Comparison of ENCODE assay signal across 8 cellular contexts in the genomic region with DNA sequence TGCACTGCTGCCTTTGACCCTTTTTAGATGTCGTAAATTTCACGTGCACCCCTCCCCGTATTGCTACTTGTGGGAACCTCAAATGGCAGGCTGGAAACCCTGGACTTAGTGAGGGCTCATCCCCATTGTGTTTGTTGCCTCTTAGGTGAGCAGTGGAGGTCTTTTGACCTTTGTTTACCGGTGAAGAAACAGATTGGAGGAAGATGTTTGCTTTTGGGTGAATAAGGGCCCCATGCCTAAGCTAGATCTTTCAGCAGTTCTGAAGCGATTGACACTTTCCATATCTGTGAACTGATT. TPM values are rescaled to one million over a fixed set of nuclear protein-coding genes. Genes with fewer than 3 reads are reported as not detected.
DNase-seq lines count a peak whose midpoint lies in the region; ATAC-seq and TF ChIP-seq lines count a peak whose summit lies in the region.

No MANE protein-coding gene starts in this region.

- POLR2A ChIA-PET in HEK293T (lab: Yijun Ruan, JAX): interaction anchor here (0.6 to 4.2 kb wide), 5 partner anchors 10 to 126 kb away, joined by 3 to 23 read pairs (median 4); a partner anchor contains a TSS

- CTCF ChIA-PET in HEK293T (lab: Yijun Ruan, JAX): interaction anchor here (1.0 kb wide), 1 partner anchor 12 kb away, joined by 3 read pairs; no protein-coding TSS in a partner anchor

- H3K4me3 ChIP-seq in RWPE2 (ENCODE audit: severe bottlenecking): peak overlapping the region; percentile 92
- peak overlapping the region; percentile 77 to 86 for H3K4me3 ChIP-seq in foreskin fibroblast (ENCODE audit: low read depth in 1 of 2, low read length in 2 of 2)
- peak overlapping the region; percentile 58 to 93 (median 72) for H3K4me3 ChIP-seq in spleen

- H3K27ac ChIP-seq in RWPE2 (ENCODE audit: poor library complexity, severe bottlenecking): peak overlapping the region; percentile 85
- H3K27ac ChIP-seq in spleen: peak overlapping the region; percentile 1 to 100 (median 99)

- 3 to 8% (median 5%) methylated on average over 3 to 5 of the region's 5 CpGs for WGBS in spleen, 5 donors

- H3K4me1 ChIP-seq in RWPE2 (ENCODE audit: insufficient read depth, poor library complexity, severe bottlenecking) (no peaks in the 10 kb centered on the region), spleen (peaks cover 18 to 88% (median 43%) of the 10 kb centered on the region in 6 donors)

- peak; percentile 49 for DNase-seq in NCI-H510A treated with DMSO at 0.1 percent for 48 hours (lab: John Stamatoyannopoulos, UW)
- DNase-seq in NCI-H510A (lab: John Stamatoyannopoulos, UW): no peak
- no peak for DNase-seq in RWPE2 (ENCODE audit: low spot score)
- no peak for DNase-seq in foreskin fibroblast
- DNase-seq in spleen: no peak
- DNase-seq in HEK293T (ENCODE audit: extremely low spot score): no peak
- no peak for DNase-seq in NCI-H748 treated with DMSO at 0.1 percent for 48 hours (lab: John Stamatoyannopoulos, UW)
- no peak for DNase-seq in HPDE6-E6E7 (ENCODE audit: extremely low spot score)

- no peak for TF ChIP-seq POLR2A in spleen (IDR thresholded peaks at IDR 0.05)

- H3K36me3 ChIP-seq in RWPE2 (ENCODE audit: low read depth) (peaks cover 40% of the 10 kb centered on the region), spleen (peaks cover 0 to 36% (median 12%) of the 10 kb centered on the region in 6 donors)

- H3K27me3 ChIP-seq in RWPE2 (ENCODE audit: insufficient read depth, poor library complexity, severe bottlenecking): no peaks in the 10 kb centered on the region
- no peaks in the 10 kb centered on the region for H3K27me3 ChIP-seq in spleen (replicated peaks in 1 of 7)

- intact Hi-C loops in spleen (cut with DNase I; ENCODE audit: low total_unique reads): loop anchor here (5.0 kb wide), 1 partner anchor 70 kb away; no protein-coding TSS in a partner anchor

- ATAC-seq in RWPE2 (ENCODE audit: low read depth): peak; percentile 30

- no peak for TF ChIP-seq CTCF in RWPE2 (IDR thresholded peaks at IDR 0.05; ENCODE audit: poor library complexity, severe bottlenecking)
- TF ChIP-seq CTCF in foreskin fibroblast (IDR thresholded peaks at IDR 0.05; ENCODE audit: low read depth, low read length): no peak
- no peak for TF ChIP-seq CTCF in spleen (IDR thresholded peaks at IDR 0.05 in 8 of 11, conservative IDR thresholded peaks at IDR 0.05 in 3 of 11)

- H3K9me3 ChIP-seq in RWPE2 (ENCODE audit: severe bottlenecking): no peaks in the 10 kb centered on the region
- no peaks in the 10 kb centered on the region for H3K9me3 ChIP-seq in spleen

TF ChIP-seq in HEK293T, 16 proteins besides CTCF, POLR2A, EP300 and RAD21:
- TF ChIP-seq CTBP1 (IDR thresholded peaks at IDR 0.05; ENCODE audit: borderline replicate concordance): no peak
- TF ChIP-seq ZNF384 (IDR thresholded peaks at IDR 0.05): no peak
- TF ChIP-seq, protein P1, sequence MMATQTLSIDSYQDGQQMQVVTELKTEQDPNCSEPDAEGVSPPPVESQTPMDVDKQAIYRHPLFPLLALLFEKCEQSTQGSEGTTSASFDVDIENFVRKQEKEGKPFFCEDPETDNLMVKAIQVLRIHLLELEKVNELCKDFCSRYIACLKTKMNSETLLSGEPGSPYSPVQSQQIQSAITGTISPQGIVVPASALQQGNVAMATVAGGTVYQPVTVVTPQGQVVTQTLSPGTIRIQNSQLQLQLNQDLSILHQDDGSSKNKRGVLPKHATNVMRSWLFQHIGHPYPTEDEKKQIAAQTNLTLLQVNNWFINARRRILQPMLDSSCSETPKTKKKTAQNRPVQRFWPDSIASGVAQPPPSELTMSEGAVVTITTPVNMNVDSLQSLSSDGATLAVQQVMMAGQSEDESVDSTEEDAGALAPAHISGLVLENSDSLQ (IDR thresholded peaks at IDR 0.05): no peak
- TF ChIP-seq BHLHE40 (IDR thresholded peaks at IDR 0.05; ENCODE audit: borderline replicate concordance): no peak
- no peak for TF ChIP-seq L3MBTL2 (conservative IDR thresholded peaks at IDR 0.05)
- no peak for TF ChIP-seq TARDBP (IDR thresholded peaks at IDR 0.05)
TF ChIP-seq in HEK293T: peak in this region for 0.

RNA-seq across cellular contexts. Expression of a gene that starts 0.8 kb away (rescaled TPM):
- total RNA-seq in spleen: 100 to 1,000 TPM in 2 of 7 donors, 10 to 100 TPM in 5; 72.8 to 166 (median 84.6) TPM
- polyA plus RNA-seq in spleen: 100 to 1,000 TPM in 1 of 3 donors, 10 to 100 TPM in 2; 64.2 to 100 (median 86.9) TPM

RNA-seq across cellular contexts. Expression of a gene that starts 14.9 kb away (rescaled TPM):
- 10 to 100 TPM in 1 of 7 donors, 1 to 10 TPM in 5, under 1 TPM in 1; 0.66 to 11.0 (median 3.3) TPM for total RNA-seq in spleen
- 1 to 10 TPM; 4.4 to 6.8 (median 4.7) TPM for polyA plus RNA-seq in spleen

RNA-seq across cellular contexts. Expression of a gene that starts 19.8 kb away (rescaled TPM):
- total RNA-seq in spleen: 100 to 1,000 TPM in 1 of 7 donors, 10 to 100 TPM in 6; 16.8 to 101 (median 83.4) TPM
- polyA plus RNA-seq in spleen: 100 to 1,000 TPM; 117 to 189 (median 167) TPM

RNA-seq across cellular contexts. Expression of a gene that starts 24.8 kb away (rescaled TPM):
- total RNA-seq in spleen: under 1 TPM in 4 of 7 donors, not detected in 3; 0.44 to 0.97 (median 0.76) TPM
- 1 to 10 TPM in 1 of 3 donors, under 1 TPM in 2; 0.29 to 1.4 (median 0.59) TPM for polyA plus RNA-seq in spleen

RNA-seq across cellular contexts. Expression of a gene that starts 33.3 kb away (rescaled TPM):
- 100 to 1,000 TPM in 1 of 7 donors, 10 to 100 TPM in 6; 24.9 to 103 (median 49.5) TPM for total RNA-seq in spleen
- polyA plus RNA-seq in spleen: 100 to 1,000 TPM; 315 to 472 (median 377) TPM
